7 cellular contexts compared by ENCODE assay signal in the genomic region with DNA sequence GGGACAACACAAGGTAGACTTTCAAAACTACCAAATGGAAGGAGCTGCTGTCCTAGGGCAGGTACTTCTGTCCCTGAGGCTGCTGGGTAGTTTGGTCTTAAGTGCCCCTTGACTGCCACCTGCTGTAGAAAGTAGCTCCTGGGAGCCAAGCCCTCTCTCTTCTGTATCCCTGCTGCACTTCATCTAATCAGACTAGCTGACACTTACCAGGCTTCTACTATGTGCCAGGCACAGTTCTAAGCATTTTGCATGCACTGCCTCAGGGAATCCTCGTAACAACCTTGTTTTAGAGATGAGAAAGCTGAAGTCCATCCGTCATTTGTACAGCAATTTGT. TPM values are rescaled to one million over a fixed set of nuclear protein-coding genes. Genes with fewer than 3 reads are reported as not detected.
DNase-seq lines count a peak whose midpoint lies in the region; ATAC-seq, FAIRE-seq and TF ChIP-seq lines count a peak whose summit lies in the region.

No MANE protein-coding gene starts in this region.

- H3K4me1 Mint-ChIP-seq in T-cell = peaks cover 0 to under 1% (median 0%) of the 10 kb centered on the region in 3 donors
- no peaks in the 10 kb centered on the region for H3K4me1 Mint-ChIP-seq in effector memory CD8-positive, alpha-beta T cell (ENCODE audit: low read depth in 2 of 2)

- H3K36me3 Mint-ChIP-seq in T-cell = peaks cover 34% of the 10 kb centered on the region
- H3K36me3 Mint-ChIP-seq in effector memory CD8-positive, alpha-beta T cell (ENCODE audit: insufficient read depth) = peaks cover 27% of the 10 kb centered on the region

- H3K4me1 ChIP-seq in pancreas = peaks cover 0 to 7% (median 4%) of the 10 kb centered on the region in 3 donors

- no peak overlapping the region for H3K4me3 Mint-ChIP-seq in T-cell
- no peak overlapping the region for H3K4me3 Mint-ChIP-seq in effector memory CD8-positive, alpha-beta T cell

- no peaks in the 10 kb centered on the region for H3K9me3 ChIP-seq in pancreas

- no peak overlapping the region for H3K27ac ChIP-seq in pancreas

- no peaks in the 10 kb centered on the region for H3K9me3 Mint-ChIP-seq in T-cell
- H3K9me3 Mint-ChIP-seq in effector memory CD8-positive, alpha-beta T cell = no peaks in the 10 kb centered on the region

- FAIRE-seq in pancreas (lab: Jason Lieb, UNC) = no peak

- no peaks in the 10 kb centered on the region for H3K27me3 ChIP-seq in pancreas

- intact Hi-C loops in pancreas (cut with DNase I) = loop anchor here in 1 of 3 donors (10.0 kb wide), 1 partner anchor 313 kb away; no protein-coding TSS in a partner anchor

- TF ChIP-seq CTCF in pancreas (IDR thresholded peaks at IDR 0.05) = no peak

- no peak overlapping the region for H3K4me3 ChIP-seq in pancreas

- peaks cover 0 to 5% (median 4%) of the 10 kb centered on the region in 3 donors for H3K36me3 ChIP-seq in pancreas

- peak; percentile 16 for DNase-seq in GF-D8 (lab: John Stamatoyannopoulos, UW)
- DNase-seq in KBM-7 = peak; percentile 54
- peak in 23 of 34 experiments; percentile 4 to 40 (median 19) for DNase-seq in T-cell
- DNase-seq in effector memory CD8-positive, alpha-beta T cell = peak in 2 of 3 experiments; percentile 12 to 19
- DNase-seq in pancreas = no peak
- no peak for DNase-seq in DMS114 treated with DMSO at 0.1 percent for 48 hours (lab: John Stamatoyannopoulos, UW; ENCODE audit: unreplicated experiment)

- H3K27me3 Mint-ChIP-seq in T-cell = no peaks in the 10 kb centered on the region
- no peaks in the 10 kb centered on the region for H3K27me3 Mint-ChIP-seq in effector memory CD8-positive, alpha-beta T cell

- ATAC-seq in T-cell (replicated peaks in 1 of 4) (peak; percentile 78 to 92 (median 86)), pancreas (peak in 3 of 4 donors; percentile 56 to 82 (median 71)), HG02981 (IDR thresholded peaks at IDR 0.05; ENCODE audit: unreplicated experiment) (no peak)
- peak; percentile 73 for ATAC-seq in effector memory CD8-positive, alpha-beta T cell (replicated peaks)

- CTCF ChIA-PET in T-cell (lab: Charles Lee) = interaction anchor here in 1 of 2 donors (0.7 to 1.4 kb wide), 6 partner anchors 10 to 413 kb away, joined by 3 to 8 read pairs (median 4); partner anchors contain the start of gene SRSF4

- POLR2A ChIA-PET in T-cell (lab: Charles Lee) = interaction anchor here in 1 of 2 donors (0.6 kb wide), 1 partner anchor 117 kb away, joined by 7 read pairs; no protein-coding TSS in a partner anchor

- 92 to 93% methylated on average over 2 of the region's 2 CpGs for WGBS in pancreas, 2 donors

- H3K27ac Mint-ChIP-seq in T-cell = no peak overlapping the region
- peak overlapping the region in 1 of 2 donors; percentile 26 for H3K27ac Mint-ChIP-seq in effector memory CD8-positive, alpha-beta T cell

- in situ Hi-C loops in KBM-7 (cut with MboI; ENCODE audit: low pct_unique_long_range_greater_than_20kb, low sequenced_read_pairs) = loop anchor here (25.0 kb wide), 1 partner anchor 310 kb away; no protein-coding TSS in a partner anchor

RNA-seq across cellular contexts. Expression of gene SRSF4, which starts 15.9 kb away (rescaled TPM):
- total RNA-seq in T-cell (10 to 100 TPM; 76.0 to 90.4 (median 78.9) TPM), pancreas (10 to 100 TPM; 22.6 to 38.7 (median 26.6) TPM)
- polyA plus RNA-seq in pancreas = 10 to 100 TPM; 56.8 to 72.6 TPM

RNA-seq across cellular contexts. Expression of gene MECR, which starts 33.2 kb away (rescaled TPM):
- total RNA-seq in T-cell (10 to 100 TPM in 4 of 5 donors, 1 to 10 TPM in 1; 9.5 to 17.8 (median 17.3) TPM), pancreas (10 to 100 TPM in 3 of 6 donors, 1 to 10 TPM in 3; 9.0 to 13.0 (median 9.8) TPM)
- 10 to 100 TPM; 17.4 to 19.6 TPM for polyA plus RNA-seq in pancreas

RNA-seq across cellular contexts. Expression of gene PTPRU, which starts 38.8 kb away (rescaled TPM):
- total RNA-seq in T-cell (under 1 TPM in 3 of 5 donors, not detected in 2; 0.13 to 0.82 (median 0.33) TPM), pancreas (10 to 100 TPM; 12.3 to 20.9 (median 15.7) TPM)
- polyA plus RNA-seq in pancreas = 10 to 100 TPM; 13.7 to 16.6 TPM

Comparison
In these comparisons a context has a peak if more than half of its experiments do, and no peak if none do; other contexts are left out.
1. DNase-seq: peak in GF-D8 (single experiment), KBM-7 (single experiment), T-cell (23 of 34) and effector memory CD8-positive, alpha-beta T cell (2 of 3); none in pancreas (0 of 6) and DMS114 treated with DMSO at 0.1 percent for 48 hours (single experiment).
2. RNA of gene PTPRU, which starts 38.8 kb away (total RNA-seq): 12.3 to 20.9 TPM in pancreas; 0.13 to 0.82 TPM in T-cell; every median in the first group is over 4 times any median in the second.